ENCODE assay signal across 20 cellular contexts in genomic region chr7:87317691-87318245, GRCh38. TPM values are rescaled to one million over a fixed set of nuclear protein-coding genes. Genes with fewer than 3 reads are reported as not detected.
DNase-seq lines count a peak whose midpoint lies in the region; TF ChIP-seq lines count a peak whose summit lies in the region.
"Had no signal": no experiment of that assay in that cellular context is flagged by ENCODE, and none has a peak within 500 bp of the region (broad histone marks: within the 10 kb centered on the region; RNA-seq: fewer than 3 reads in every experiment).

No MANE protein-coding gene starts in this region.

- H3K27me3 ChIP-seq in mammary epithelial cell (ENCODE audit: insufficient read depth, low read length) (no peaks in the 10 kb centered on the region), neuronal stem cell (ENCODE audit: control insufficient read depth in 3 of 3, insufficient read depth in 3 of 3, low read depth in 1 of 3, low read length in 3 of 3) (no peaks in the 10 kb centered on the region), SJCRH30 (no peaks in the 10 kb centered on the region)
- H3K27me3 ChIP-seq: pancreas, right atrium auricular region had no signal

- CTCF ChIA-PET in mammary epithelial cell (lab: Charles Lee; ENCODE audit: low non-redundant PET): no interaction called here

- no peak overlapping the region for H2BK15ac ChIP-seq in neuronal stem cell (ENCODE audit: low read length)

- H3K4me2 ChIP-seq in mammary epithelial cell (ENCODE audit: insufficient read depth, low read depth, low read length) (peak overlapping the region; percentile 72), neuronal stem cell (ENCODE audit: insufficient read depth, low read length, poor library complexity, severe bottlenecking) (no peak overlapping the region)

- no peak overlapping the region for H4K91ac ChIP-seq in neuronal stem cell (ENCODE audit: low read depth, low read length, poor library complexity)

- dilution Hi-C loops in mammary epithelial cell (cut with HindIII; ENCODE audit: low sequenced_read_pairs): loop anchor here (5.0 kb wide), 1 partner anchor 90 kb away; no protein-coding TSS in a partner anchor

- in situ Hi-C loops in mammary epithelial cell (cut with MboI; ENCODE audit: low sequenced_read_pairs in 2 of 2): no loop called here

- H3K23ac ChIP-seq in neuronal stem cell (ENCODE audit: low read depth, low read length, poor library complexity): no peak overlapping the region

- no peak overlapping the region for H4K8ac ChIP-seq in neuronal stem cell (ENCODE audit: low read depth, low read length)

- DNase-seq in DMS153 (lab: John Stamatoyannopoulos, UW) (peak; percentile 5), NCI-H345 treated with DMSO at 0.1 percent for 48 hours (lab: John Stamatoyannopoulos, UW; ENCODE audit: unreplicated experiment) (peak; percentile 9), mammary epithelial cell (peak; percentile 79), neuronal stem cell (ENCODE audit: low spot score) (no peak), RPMI8226 (no peak), NCI-H1105 treated with DMSO at 0.1 percent for 48 hours (lab: John Stamatoyannopoulos, UW) (no peak), NCI-H2107 (lab: John Stamatoyannopoulos, UW) (no peak), SJCRH30 (no peak)
- DNase-seq: activated CD4-positive, alpha-beta memory T cell treated with anti-CD3 and anti-CD28 coated beads, Interleukin-2, amount 10 ng/mL, durations not matched to agents 7 days and 5 days; activated CD4-positive, CD25-positive, alpha-beta regulatory T cell treated with anti-CD3 and anti-CD28 coated beads, Interleukin-2, amount 50 U/mL, for 72 hours; activated gamma-delta T cell; EL; HCEC 1CT; NCI-H1417 treated with DMSO at 0.1 percent for 48 hours; NCI-H526; pancreas; SHP77; stimulated activated naive CD8-positive, alpha-beta T cell treated with anti-CD3 and anti-CD28 coated beads, Interleukin-15, Interleukin-2, amounts not matched to agents 100 U/mL and 50 U/mL, for 24 hours had no signal

- no peak overlapping the region for H3K9ac ChIP-seq in mammary epithelial cell (ENCODE audit: insufficient read depth, low read length)
- no peak overlapping the region for H3K9ac ChIP-seq in neuronal stem cell (ENCODE audit: low read depth, low read length, poor library complexity)

- H3K79me1 ChIP-seq in neuronal stem cell (ENCODE audit: low read depth, low read length): no peaks in the 10 kb centered on the region

- no peak overlapping the region for H3K4ac ChIP-seq in neuronal stem cell (ENCODE audit: low read length)

- H3K18ac ChIP-seq in neuronal stem cell (ENCODE audit: low read length): no peak overlapping the region

- H3K9me3 ChIP-seq in mammary epithelial cell (replicated peaks; ENCODE audit: insufficient read depth, low read length): no peaks in the 10 kb centered on the region
- H3K9me3 ChIP-seq in neuronal stem cell (replicated peaks in 1 of 2; ENCODE audit: control insufficient read depth in 2 of 2, insufficient read depth in 1 of 2, low read depth in 1 of 2, low read length in 2 of 2): peaks cover 0 to 9% of the 10 kb centered on the region in 2 donors
- H3K9me3 ChIP-seq in SJCRH30 (replicated peaks): 0 out of 2 replicates have a peak, but pooled peaks cover 2% of the 10 kb centered on the region
- H3K9me3 ChIP-seq: pancreas, right atrium auricular region had no signal

- H2BK12ac ChIP-seq in neuronal stem cell (ENCODE audit: low read length): no peak overlapping the region

- H2BK5ac ChIP-seq in neuronal stem cell (ENCODE audit: low read length): no peak overlapping the region

- H2BK120ac ChIP-seq in neuronal stem cell (ENCODE audit: low read depth, low read length): no peak overlapping the region

- H4K20me1 ChIP-seq in mammary epithelial cell (ENCODE audit: insufficient read depth, low read length): no peaks in the 10 kb centered on the region

- whole genome bisulfite sequencing in mammary epithelial cell (ENCODE audit: low coverage, missing lambda C conversion rate): 4% methylated on average over 2 of the region's 2 CpGs
- WGBS in neuronal stem cell (ENCODE audit: extremely low coverage in 2 of 2, insufficient read length in 2 of 2, insufficient replicate concordance in 1 of 2), 2 donors: no CpG with 5 or more reads among the region's 2 CpGs

- no peak overlapping the region for H3K14ac ChIP-seq in neuronal stem cell (ENCODE audit: low read length)

- no peaks in the 10 kb centered on the region for H3K36me3 ChIP-seq in mammary epithelial cell (ENCODE audit: insufficient read depth, low read length)
- H3K36me3 ChIP-seq in neuronal stem cell (replicated peaks in 1 of 2; ENCODE audit: control insufficient read depth in 2 of 2, insufficient read depth in 2 of 2, low read length in 2 of 2): no peaks in the 10 kb centered on the region
- no peaks in the 10 kb centered on the region for H3K36me3 ChIP-seq in SJCRH30
- H3K36me3 ChIP-seq: pancreas, right atrium auricular region had no signal

- H2AK5ac ChIP-seq in neuronal stem cell (ENCODE audit: low read depth, low read length): no peak overlapping the region

- intact Hi-C loops in mammary epithelial cell (cut with micrococcal nuclease): loop anchor here (1.0 to 10.0 kb wide), 5 partner anchors 28 to 567 kb away; partner anchors contain the start of genes CROT and DMTF1

- H3K27ac ChIP-seq in mammary epithelial cell (ENCODE audit: insufficient read depth, low read depth, low read length) (peak overlapping the region; percentile 91), neuronal stem cell (replicated peaks; ENCODE audit: low read length) (no peak overlapping the region), SJCRH30 (no peak overlapping the region)
- H3K27ac ChIP-seq: gastroesophageal sphincter, pancreas, right atrium auricular region had no signal

- TF ChIP-seq CTCF in mammary epithelial cell (conservative IDR thresholded peaks at IDR 0.05 in 1 of 2, IDR thresholded peaks at IDR 0.05 in 1 of 2; ENCODE audit: extremely low read depth in 1 of 2, insufficient read depth in 1 of 2, low read depth in 1 of 2, low read length in 2 of 2): no peak

- no peaks in the 10 kb centered on the region for H3K79me2 ChIP-seq in mammary epithelial cell (ENCODE audit: insufficient read depth, low read length)

- peak overlapping the region; percentile 13 for H2AFZ ChIP-seq in mammary epithelial cell (ENCODE audit: low read depth, low read length)
- H2AFZ ChIP-seq in neuronal stem cell (ENCODE audit: low read length): peak overlapping the region; percentile 30

- peak overlapping the region in 1 of 3 experiments; percentile 12 for H3K4me3 ChIP-seq in mammary epithelial cell (replicated peaks in 1 of 3; ENCODE audit: insufficient read depth in 1 of 3, low read depth in 2 of 3, low read length in 3 of 3)
- H3K4me3 ChIP-seq in neuronal stem cell (ENCODE audit: low read length in 2 of 2): no peak overlapping the region
- no peak overlapping the region for H3K4me3 ChIP-seq in SJCRH30
- H3K4me3 ChIP-seq: gastroesophageal sphincter, pancreas, right atrium auricular region had no signal

- H3K4me1 ChIP-seq in mammary epithelial cell (ENCODE audit: insufficient read depth, low read length): peaks cover 36% of the 10 kb centered on the region
- peaks cover 4 to 7% of the 10 kb centered on the region in 2 donors for H3K4me1 ChIP-seq in neuronal stem cell (ENCODE audit: control insufficient read depth in 2 of 2, insufficient read depth in 1 of 2, low read depth in 1 of 2, low read length in 2 of 2)
- H3K4me1 ChIP-seq in SJCRH30: peaks cover 16% of the 10 kb centered on the region
- H3K4me1 ChIP-seq: pancreas, right atrium auricular region had no signal

- BruUV-seq in mammary epithelial cell (replicated peaks; lab: Mats Ljungman, UMichigan): no TSS peak

RNA-seq across cellular contexts. Expression of gene CROT, which starts 27.7 kb away (rescaled TPM):
- 10 to 100 TPM; 15.9 to 34.0 TPM for total RNA-seq in mammary epithelial cell
- 11.2 TPM for polyA plus RNA-seq in mammary epithelial cell
- 10.3 TPM for polyA minus RNA-seq in mammary epithelial cell
- polyA plus RNA-seq in neuronal stem cell (2013, experiment 1 of 2): 22.3 TPM
- 23.6 TPM for polyA plus RNA-seq in neuronal stem cell (2013, experiment 2 of 2)
- 11.0 and 15.7 TPM in 2 replicates for total RNA-seq in SJCRH30 (2014; rRNA removed; shearing (Covaris generic))

Comparison
In these comparisons a context has a peak if more than half of its experiments do, and no peak if none do; other contexts are left out.
1. DNase-seq: peak in DMS153 (single experiment), NCI-H345 treated with DMSO at 0.1 percent for 48 hours (single experiment) and mammary epithelial cell (single experiment); none in neuronal stem cell (single experiment), RPMI8226 (single experiment), NCI-H1105 treated with DMSO at 0.1 percent for 48 hours (single experiment), NCI-H2107 (single experiment) and SJCRH30 (0 of 2).